18 cellular contexts compared by ENCODE assay signal in genomic region chr9:2697492-2697891, GRCh38. TPM values are rescaled to one million over a fixed set of nuclear protein-coding genes. Genes with fewer than 3 reads are reported as not detected.
A peak's percentile ranks its signal among the peaks of the same experiment; 100 is the strongest.
DNase-seq lines count a peak whose midpoint lies in the region; ATAC-seq lines count a peak whose summit lies in the region.
"Had no signal": no experiment of that assay in that cellular context is flagged by ENCODE, and none has a peak within 500 bp of the region (broad histone marks: within the 10 kb centered on the region; RNA-seq: fewer than 3 reads in every experiment).

No MANE protein-coding gene starts in this region.

- H3K79me1 ChIP-seq in trophoblast cell (ENCODE audit: low read length) = no peaks in the 10 kb centered on the region

- H3K9me3 ChIP-seq in trophoblast cell (ENCODE audit: insufficient read depth, low read depth, low read length) = no peaks in the 10 kb centered on the region
- H3K9me3 ChIP-seq: gastroesophageal sphincter had no signal

- no peak overlapping the region for H3K9ac ChIP-seq in trophoblast cell (ENCODE audit: low read length)

- H2BK120ac ChIP-seq in trophoblast cell (ENCODE audit: insufficient read depth, low read length, poor library complexity) = no peak overlapping the region

- H4K91ac ChIP-seq in trophoblast cell (ENCODE audit: low read depth, low read length) = no peak overlapping the region

- H3K4me3 ChIP-seq in trophoblast cell (ENCODE audit: low read depth, low read length) = no peak overlapping the region
- H3K4me3 ChIP-seq: gastroesophageal sphincter had no signal

- H3K14ac ChIP-seq in trophoblast cell (ENCODE audit: low read length) = no peak overlapping the region

- no peaks in the 10 kb centered on the region for H3K27me3 ChIP-seq in trophoblast cell (ENCODE audit: insufficient read depth, low read length)
- H3K27me3 ChIP-seq: gastroesophageal sphincter had no signal

- no peaks in the 10 kb centered on the region for H3K36me3 ChIP-seq in trophoblast cell (ENCODE audit: control insufficient read depth in 1 of 2, insufficient read depth in 2 of 2, low read length in 2 of 2)
- H3K36me3 ChIP-seq: gastroesophageal sphincter had no signal

- no peak overlapping the region for H4K12ac ChIP-seq in trophoblast cell (ENCODE audit: low read depth, low read length)

- no peak overlapping the region for H3K4me2 ChIP-seq in trophoblast cell (ENCODE audit: low read length)

- H3K79me2 ChIP-seq in trophoblast cell (ENCODE audit: control insufficient read depth, insufficient read depth, low read length, poor library complexity) = no peaks in the 10 kb centered on the region

- no peak overlapping the region for H2AFZ ChIP-seq in trophoblast cell (ENCODE audit: insufficient read depth, low read length, poor library complexity)

- H4K8ac ChIP-seq in trophoblast cell (ENCODE audit: low read depth, low read length) = no peak overlapping the region

- DNase-seq in GM19238 (ENCODE audit: insufficient read length, low spot score) = peak; percentile 14
- DNase-seq in stimulated activated CD4-positive, alpha-beta T cell treated with anti-CD3 and anti-CD28 coated beads, Interleukin-4, amount 100 ng/mL, for 1 hour = no peak
- no peak for DNase-seq in trophoblast cell
- no peak for DNase-seq in activated CD4-positive, alpha-beta T cell treated with anti-CD3 and anti-CD28 coated beads for 1 hour
- no peak for DNase-seq in stimulated activated naive CD4-positive, alpha-beta T cell (lab: John Stamatoyannopoulos, UW)
- DNase-seq: activated CD4-positive, alpha-beta T cell treated with anti-CD3 and anti-CD28 coated beads, Interleukin-2, amount 50 U/mL, for 1 hour; amygdala; COR-L47; kidney glomerular epithelial cell; naive thymus-derived CD8-positive, alpha-beta T cell; NCI-H187 treated with DMSO at 0.1 percent for 48 hours; NCI-H446 treated with DMSO at 0.1 percent for 48 hours had no signal

- H2BK5ac ChIP-seq in trophoblast cell (ENCODE audit: low read depth, low read length, poor library complexity) = no peak overlapping the region

- H2BK12ac ChIP-seq in trophoblast cell (ENCODE audit: low read length) = no peak overlapping the region

- H3K23ac ChIP-seq in trophoblast cell (ENCODE audit: low read length) = no peak overlapping the region

- ATAC-seq in HG02610 (IDR thresholded peaks at IDR 0.05; ENCODE audit: unreplicated experiment) (peak; percentile 95), HG03135 (IDR thresholded peaks at IDR 0.05; ENCODE audit: unreplicated experiment) (peak; percentile 76)
- ATAC-seq: gastroesophageal sphincter; naive thymus-derived CD8-positive, alpha-beta T cell had no signal

- no CpG with 5 or more reads among the region's 3 CpGs for WGBS in trophoblast cell (ENCODE audit: extremely low coverage, insufficient coverage, insufficient read length)

- no peak overlapping the region for H3K27ac ChIP-seq in trophoblast cell (ENCODE audit: low read depth, low read length)
- H3K27ac ChIP-seq: gastroesophageal sphincter, HL-60, RWPE1 had no signal

- H3K4ac ChIP-seq in trophoblast cell (ENCODE audit: low read depth, low read length) = no peak overlapping the region

- H3K4me1 ChIP-seq in trophoblast cell (ENCODE audit: control insufficient read depth in 1 of 2, insufficient read depth in 2 of 2, low read length in 2 of 2) = no peaks in the 10 kb centered on the region
- H3K4me1 ChIP-seq: gastroesophageal sphincter had no signal

- H2AK5ac ChIP-seq in trophoblast cell (ENCODE audit: low read length) = no peak overlapping the region

- no peak overlapping the region for H3K18ac ChIP-seq in trophoblast cell (ENCODE audit: low read length)

RNA-seq across cellular contexts. Expression of gene KCNV2, which starts 19.8 kb away (rescaled TPM):
- polyA plus RNA-seq in trophoblast cell (2013) = not detected in 2 replicates
- polyA plus RNA-seq: esophagus; naive thymus-derived CD8-positive, alpha-beta T cell had no signal
